Comparison of ENCODE assay signal across 23 cellular contexts in genomic region chr5:12272389-12272788, GRCh38.
DNase-seq lines count a peak whose midpoint lies in the region; FAIRE-seq and TF ChIP-seq lines count a peak whose summit lies in the region.
"Had no signal": no experiment of that assay in that cellular context is flagged by ENCODE, and none has a peak within 500 bp of the region (broad histone marks: within the 10 kb centered on the region; RNA-seq: fewer than 3 reads in every experiment).

No MANE protein-coding gene starts in this region.

- no peaks in the 10 kb centered on the region for H3K4me1 ChIP-seq in tibial nerve
- H3K4me1 ChIP-seq: heart right ventricle, Peyer's patch, thyroid gland had no signal

- no peaks in the 10 kb centered on the region for H3K27me3 ChIP-seq in tibial nerve
- H3K27me3 ChIP-seq: heart right ventricle, Peyer's patch, thyroid gland had no signal

- no peak for TF ChIP-seq CTCF in tibial nerve (IDR thresholded peaks at IDR 0.05)

- no peaks in the 10 kb centered on the region for H3K9me3 ChIP-seq in tibial nerve
- H3K9me3 ChIP-seq: Peyer's patch, thyroid gland had no signal

- no peak for TF ChIP-seq POLR2A in tibial nerve (IDR thresholded peaks at IDR 0.05)

- 55 to 60% methylated on average over 5 of the region's 5 CpGs for WGBS in tibial nerve, 2 donors

- DNase-seq in D341Med (ENCODE audit: low spot score) (peak; percentile 18), HT-29 (ENCODE audit: low spot score) (peak; percentile 48), SK-N-DZ (ENCODE audit: low spot score) (peak; percentile 8), iPS-NIHi11 (ENCODE audit: low spot score) (peak; percentile 43), tibial nerve (ENCODE audit: low spot score in 2 of 2) (no peak), NCI-H345 (lab: John Stamatoyannopoulos, UW) (no peak), urothelium cell line (ENCODE audit: low spot score) (no peak)
- no peak for DNase-seq in activated naive CD4-positive, alpha-beta T cell (lab: John Stamatoyannopoulos, UW)
- DNase-seq: activated CD8-positive, alpha-beta T cell treated with anti-CD3 and anti-CD28 coated beads, Interleukin-2, amount 10 ng/mL, durations not matched to agents 7 days and 5 days; amniotic stem cell; Calu3; central memory CD4-positive, alpha-beta T cell; effector CD4-positive, alpha-beta T cell; GOT3; heart right ventricle; midbrain; NCI-H510A; Peyer's patch; retina; stimulated activated CD4-positive, alpha-beta T cell treated with anti-CD3 and anti-CD28 coated beads, Interleukin-15, amount 100 ng/mL, for 24 hours; stimulated activated naive B cell treated with anti-CD40 and anti-IgM and Interleukin-4, amounts not matched to agents 10 μg/mL and 1 μg/mL and 100 μg/mL, for 72 hours; T-cell; thyroid gland had no signal

- FAIRE-seq in urothelium cell line (lab: Jason Lieb, UNC): no peak

- no peak overlapping the region for H3K4me3 ChIP-seq in tibial nerve
- H3K4me3 ChIP-seq: heart right ventricle, Peyer's patch, thyroid gland had no signal

- no peak overlapping the region for H3K27ac ChIP-seq in tibial nerve
- H3K27ac ChIP-seq: heart right ventricle, Peyer's patch, thyroid gland had no signal

- TF ChIP-seq EP300 in tibial nerve (IDR thresholded peaks at IDR 0.05): no peak

- no peaks in the 10 kb centered on the region for H3K36me3 ChIP-seq in tibial nerve
- H3K36me3 ChIP-seq: heart right ventricle, Peyer's patch, thyroid gland had no signal

Comparison
In these comparisons a context has a peak if more than half of its experiments do, and no peak if none do; other contexts are left out.
1. DNase-seq: peak in D341Med (single experiment), HT-29 (single experiment), SK-N-DZ (single experiment) and iPS-NIHi11 (single experiment); none in tibial nerve (0 of 2), activated naive CD4-positive, alpha-beta T cell (0 of 4), NCI-H345 (single experiment) and urothelium cell line (single experiment).